8 cellular contexts compared by ENCODE assay signal in genomic region chr17:30363715-30364202, GRCh38. TPM values are rescaled to one million over a fixed set of nuclear protein-coding genes. Genes with fewer than 3 reads are reported as not detected.
DNase-seq lines count a peak whose midpoint lies in the region; ATAC-seq, FAIRE-seq and TF ChIP-seq lines count a peak whose summit lies in the region.

No MANE protein-coding gene starts in this region.

- DNase-seq in heart left ventricle, result no peak
- DNase-seq in Right ventricle myocardium superior, result no peak
- DNase-seq in T-helper 2 cell treated with Interferon-gamma antibody and Interleukin-4, amounts not matched to agents 5 μg/mL and 100 μg/mL, for 36 hours (ENCODE audit: low spot score), result peak; percentile 91
- DNase-seq in bronchial epithelial cell (ENCODE audit: low read depth), result peak; percentile 100
- peak; percentile 81 to 88 for DNase-seq in stimulated activated CD4-positive, alpha-beta T cell treated with anti-CD3 and anti-CD28 coated beads, Interleukin-15, amount 100 ng/mL, for 48 hours (ENCODE audit: low read depth in 2 of 2)
- no peak for DNase-seq in BE2C
- DNase-seq in substantia nigra (lab: John Stamatoyannopoulos, UW), result no peak

- H3K27ac ChIP-seq in heart left ventricle (peak overlapping the region in 1 of 12 donors; percentile 12), substantia nigra (ENCODE audit: low read depth, low read length, poor library complexity, severe bottlenecking) (no peak overlapping the region)

- 35 to 51% (median 43%) methylated on average over 1 of the region's 1 CpG for WGBS in heart left ventricle, 4 donors

- peak; percentile 98 for FAIRE-seq in bronchial epithelial cell (lab: Jason Lieb, UNC)

- H3K4me3 ChIP-seq in heart left ventricle (no peak overlapping the region), bronchial epithelial cell (ENCODE audit: low read depth, low read length) (no peak overlapping the region), BE2C (ENCODE audit: low read depth, low read length) (no peak overlapping the region)

- no peak for TF ChIP-seq POLR2A in heart left ventricle (IDR thresholded peaks at IDR 0.05)

- ATAC-seq in heart left ventricle, result peak in 3 of 4 donors; percentile 22 to 73 (median 56)
- no peak for ATAC-seq in Right ventricle myocardium superior (ENCODE audit: poor library complexity)
- ATAC-seq in HG03342 (IDR thresholded peaks at IDR 0.05; ENCODE audit: unreplicated experiment), result peak; percentile 83

- H3K27me3 ChIP-seq in heart left ventricle (no peaks in the 10 kb centered on the region), bronchial epithelial cell (ENCODE audit: control insufficient read depth, insufficient read depth, low read length) (no peaks in the 10 kb centered on the region), BE2C (no peaks in the 10 kb centered on the region)

- H3K9me3 ChIP-seq in heart left ventricle, result peaks cover 0 to 17% (median 9%) of the 10 kb centered on the region in 12 donors
- no peaks in the 10 kb centered on the region for H3K9me3 ChIP-seq in BE2C

- H3K36me3 ChIP-seq in heart left ventricle (no peaks in the 10 kb centered on the region), bronchial epithelial cell (ENCODE audit: control insufficient read depth, insufficient read depth, low read length) (no peaks in the 10 kb centered on the region), BE2C (no peaks in the 10 kb centered on the region)

- no peak for TF ChIP-seq CTCF in heart left ventricle (IDR thresholded peaks at IDR 0.05)
- TF ChIP-seq CTCF in bronchial epithelial cell (IDR thresholded peaks at IDR 0.05; ENCODE audit: insufficient read depth, low read length, severe bottlenecking), result no peak
- TF ChIP-seq CTCF in BE2C (IDR thresholded peaks at IDR 0.05; ENCODE audit: low read depth, low read length), result no peak

- H3K27ac Mint-ChIP-seq in T-helper 2 cell treated with Interferon-gamma antibody and Interleukin-4, amounts not matched to agents 5 μg/mL and 100 μg/mL, for 36 hours, result peak overlapping the region; percentile 86

- H3K27me3 Mint-ChIP-seq in T-helper 2 cell treated with Interferon-gamma antibody and Interleukin-4, amounts not matched to agents 5 μg/mL and 100 μg/mL, for 36 hours (ENCODE audit: low read depth), result no peaks in the 10 kb centered on the region

- H3K9me3 Mint-ChIP-seq in T-helper 2 cell treated with Interferon-gamma antibody and Interleukin-4, amounts not matched to agents 5 μg/mL and 100 μg/mL, for 36 hours, result peaks cover 14% of the 10 kb centered on the region

- H3K4me3 Mint-ChIP-seq in T-helper 2 cell treated with Interferon-gamma antibody and Interleukin-4, amounts not matched to agents 5 μg/mL and 100 μg/mL, for 36 hours, result peak overlapping the region; percentile 52

- intact Hi-C loops in heart left ventricle (cut with DNase I) (no loop called here), Right ventricle myocardium superior (cut with DNase I) (no loop called here)

- H3K4me1 Mint-ChIP-seq in T-helper 2 cell treated with Interferon-gamma antibody and Interleukin-4, amounts not matched to agents 5 μg/mL and 100 μg/mL, for 36 hours (ENCODE audit: low read depth), result peaks cover 14% of the 10 kb centered on the region

- peaks cover 6% of the 10 kb centered on the region for H3K36me3 Mint-ChIP-seq in T-helper 2 cell treated with Interferon-gamma antibody and Interleukin-4, amounts not matched to agents 5 μg/mL and 100 μg/mL, for 36 hours (ENCODE audit: low read depth)

- peaks cover 0 to 12% (median 0%) of the 10 kb centered on the region in 12 donors for H3K4me1 ChIP-seq in heart left ventricle
- H3K4me1 ChIP-seq in BE2C, result no peaks in the 10 kb centered on the region

RNA-seq across cellular contexts. Expression of gene CPD, which starts 15.0 kb away (rescaled TPM):
- total RNA-seq in heart left ventricle (10 to 100 TPM; 18.9 to 54.2 (median 31.8) TPM), Right ventricle myocardium superior (16.1 TPM), bronchial epithelial cell (164 and 284 TPM in 2 replicates)
- polyA plus RNA-seq in heart left ventricle, result 10 to 100 TPM in 1 of 2 donors, 1 to 10 TPM in 1; 3.6 to 36.7 TPM
- 9.2 TPM for polyA plus RNA-seq in BE2C (2012; ENCODE audit: insufficient read depth, insufficient read length, low read depth)

RNA-seq across cellular contexts. Expression of gene TMIGD1, which starts 29.9 kb away (rescaled TPM):
- total RNA-seq in heart left ventricle (not detected), Right ventricle myocardium superior (not detected), bronchial epithelial cell (not detected in 2 replicates)
- not detected for polyA plus RNA-seq in heart left ventricle
- polyA plus RNA-seq in BE2C (2012; ENCODE audit: insufficient read depth, insufficient read length, low read depth), result not detected

Comparison
In these comparisons a context has a peak if more than half of its experiments do, and no peak if none do; other contexts are left out.
1. DNase-seq: peak in T-helper 2 cell treated with Interferon-gamma antibody and Interleukin-4, amounts not matched to agents 5 μg/mL and 100 μg/mL, for 36 hours (single experiment), bronchial epithelial cell (single experiment) and stimulated activated CD4-positive, alpha-beta T cell treated with anti-CD3 and anti-CD28 coated beads, Interleukin-15, amount 100 ng/mL, for 48 hours (2 of 2); none in heart left ventricle (0 of 5), Right ventricle myocardium superior (single experiment), BE2C (single experiment) and substantia nigra (0 of 49).